In the genomic region with DNA sequence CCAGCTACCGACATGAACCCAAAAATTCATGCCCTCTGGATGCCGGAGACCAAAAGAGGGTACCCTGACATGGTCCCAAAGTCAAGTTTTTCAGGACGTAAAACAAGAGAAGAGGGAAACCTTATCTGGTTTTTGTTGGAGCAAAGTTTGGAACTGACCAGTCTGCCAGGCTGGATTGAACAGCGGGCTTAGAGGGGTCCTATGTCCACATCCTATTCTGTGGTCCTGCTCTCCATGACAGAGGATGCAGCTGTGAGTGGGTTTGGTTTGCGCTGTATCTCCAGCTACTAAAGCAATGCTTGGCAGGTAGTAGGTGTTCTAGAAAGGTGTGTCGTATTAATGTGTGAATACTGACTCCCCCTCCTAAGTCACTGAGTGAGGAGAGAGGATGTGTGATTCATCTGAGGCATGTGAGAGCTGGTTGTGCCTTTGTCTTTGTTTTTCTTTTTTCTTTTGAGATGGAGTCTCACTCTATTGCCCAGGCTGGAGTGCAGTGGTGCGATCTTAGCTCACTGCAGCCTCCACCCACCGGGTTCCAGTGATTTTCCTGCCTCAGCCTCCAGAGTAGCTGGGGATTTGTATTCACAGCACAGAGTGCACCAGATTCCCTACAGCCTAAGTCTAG, we compare ENCODE assay signal across 23 cellular contexts. TPM values are rescaled to one million over a fixed set of nuclear protein-coding genes. Genes with fewer than 3 reads are reported as not detected.
A peak's percentile ranks its signal among the peaks of the same experiment; 100 is the strongest.
DNase-seq lines count a peak whose midpoint lies in the region; ATAC-seq and TF ChIP-seq lines count a peak whose summit lies in the region.
"Had no signal": no experiment of that assay in that cellular context is flagged by ENCODE, and none has a peak within 500 bp of the region (broad histone marks: within the 10 kb centered on the region; RNA-seq: fewer than 3 reads in every experiment).

No MANE protein-coding gene starts in this region.

- no peak for DNase-seq in activated naive CD8-positive, alpha-beta T cell treated with anti-CD3 and anti-CD28 coated beads, Interleukin-2, amount 50 U/mL, for 24 hours
- no peak for DNase-seq in activated naive CD8-positive, alpha-beta T cell treated with anti-CD3 and anti-CD28 coated beads for 36 hours
- DNase-seq in WTC11 (ENCODE audit: low spot score) (no peak), putamen (ENCODE audit: low spot score) (peak; percentile 74)
- DNase-seq: activated CD4-positive, alpha-beta T cell treated with anti-CD3 and anti-CD28 coated beads, Interleukin-2, amount 10 ng/mL, durations not matched to agents 24 days and 14 days; aorta; C1 segment of cervical spinal cord; colonic mucosa; HCEC 1CT; KG1; NCI-H2029; NCI-H446 treated with DMSO at 0.1 percent for 48 hours; SW 1271 had no signal

- POLR2A ChIA-PET in WTC11 (lab: Charles Lee) = no interaction called here

- CTCF ChIA-PET in WTC11 (lab: Charles Lee) = interaction anchor here (0.6 to 2.0 kb wide), 3 partner anchors 52 to 312 kb away, joined by 3 to 5 read pairs (median 4); no protein-coding TSS in a partner anchor

- peaks cover 5% of the 10 kb centered on the region for H3K4me1 Mint-ChIP-seq in activated naive CD8-positive, alpha-beta T cell treated with anti-CD3 and anti-CD28 coated beads, Interleukin-2, amount 50 U/mL, for 24 hours
- H3K4me1 Mint-ChIP-seq in activated naive CD8-positive, alpha-beta T cell treated with anti-CD3 and anti-CD28 coated beads for 36 hours = peaks cover 14% of the 10 kb centered on the region
- peaks cover 56% of the 10 kb centered on the region for H3K4me1 Mint-ChIP-seq in WTC11

- H3K36me3 Mint-ChIP-seq in activated naive CD8-positive, alpha-beta T cell treated with anti-CD3 and anti-CD28 coated beads, Interleukin-2, amount 50 U/mL, for 24 hours (ENCODE audit: low read depth) = peaks cover 63% of the 10 kb centered on the region
- H3K36me3 Mint-ChIP-seq in activated naive CD8-positive, alpha-beta T cell treated with anti-CD3 and anti-CD28 coated beads for 36 hours = peaks cover 40% of the 10 kb centered on the region
- H3K36me3 Mint-ChIP-seq in WTC11 = peaks cover 37% of the 10 kb centered on the region

- H3K4me3 Mint-ChIP-seq in activated naive CD8-positive, alpha-beta T cell treated with anti-CD3 and anti-CD28 coated beads, Interleukin-2, amount 50 U/mL, for 24 hours = no peak overlapping the region
- no peak overlapping the region for H3K4me3 Mint-ChIP-seq in activated naive CD8-positive, alpha-beta T cell treated with anti-CD3 and anti-CD28 coated beads for 36 hours
- no peak overlapping the region for H3K4me3 Mint-ChIP-seq in WTC11
- H3K4me3 Mint-ChIP-seq: activated CD4-positive, alpha-beta T cell treated with anti-CD3 and anti-CD28 coated beads, Interleukin-2, amount 10 ng/mL, durations not matched to agents 24 days and 14 days had no signal

- H3K27me3 Mint-ChIP-seq in activated naive CD8-positive, alpha-beta T cell treated with anti-CD3 and anti-CD28 coated beads, Interleukin-2, amount 50 U/mL, for 24 hours = no peaks in the 10 kb centered on the region
- H3K27me3 Mint-ChIP-seq in activated naive CD8-positive, alpha-beta T cell treated with anti-CD3 and anti-CD28 coated beads for 36 hours = no peaks in the 10 kb centered on the region
- H3K27me3 Mint-ChIP-seq in WTC11 (ENCODE audit: low read depth) = no peaks in the 10 kb centered on the region
- H3K27me3 Mint-ChIP-seq: activated CD4-positive, alpha-beta T cell treated with anti-CD3 and anti-CD28 coated beads, Interleukin-2, amount 10 ng/mL, durations not matched to agents 24 days and 14 days had no signal

- H3K27ac Mint-ChIP-seq in activated naive CD8-positive, alpha-beta T cell treated with anti-CD3 and anti-CD28 coated beads, Interleukin-2, amount 50 U/mL, for 24 hours = no peak overlapping the region
- no peak overlapping the region for H3K27ac Mint-ChIP-seq in activated naive CD8-positive, alpha-beta T cell treated with anti-CD3 and anti-CD28 coated beads for 36 hours
- H3K27ac Mint-ChIP-seq in WTC11 = peak overlapping the region; percentile 100
- H3K27ac Mint-ChIP-seq: activated CD4-positive, alpha-beta T cell treated with anti-CD3 and anti-CD28 coated beads, Interleukin-2, amount 10 ng/mL, durations not matched to agents 24 days and 14 days had no signal

- no peaks in the 10 kb centered on the region for H3K9me3 Mint-ChIP-seq in activated naive CD8-positive, alpha-beta T cell treated with anti-CD3 and anti-CD28 coated beads, Interleukin-2, amount 50 U/mL, for 24 hours
- H3K9me3 Mint-ChIP-seq in activated naive CD8-positive, alpha-beta T cell treated with anti-CD3 and anti-CD28 coated beads for 36 hours = no peaks in the 10 kb centered on the region
- H3K9me3 Mint-ChIP-seq in WTC11 = peaks cover 4% of the 10 kb centered on the region; the same call in 1 of the 2 replicates
- H3K9me3 Mint-ChIP-seq: activated CD4-positive, alpha-beta T cell treated with anti-CD3 and anti-CD28 coated beads, Interleukin-2, amount 10 ng/mL, durations not matched to agents 24 days and 14 days had no signal

- ATAC-seq in activated naive CD8-positive, alpha-beta T cell treated with anti-CD3 and anti-CD28 coated beads, Interleukin-2, amount 50 U/mL, for 24 hours = peak; percentile 7
- no peak for ATAC-seq in WTC11
- peak; percentile 92 for ATAC-seq in esophagus mucosa
- no peak for ATAC-seq in HG02973 (IDR thresholded peaks at IDR 0.05; ENCODE audit: unreplicated experiment)
- ATAC-seq in HG02623 (IDR thresholded peaks at IDR 0.05; ENCODE audit: unreplicated experiment) = no peak
- no peak for ATAC-seq in HG03439 (IDR thresholded peaks at IDR 0.05; ENCODE audit: unreplicated experiment)
- ATAC-seq: A549, GM12878, left lobe of liver had no signal

- no peak for TF ChIP-seq CTCF in WTC11 (IDR thresholded peaks at IDR 0.05)

TF ChIP-seq in WTC11, 78 proteins besides CTCF, POLR2A, EP300 and RAD21:
- no peak for TF ChIP-seq ELF4 (CRISPR knock-in tag; IDR thresholded peaks at IDR 0.05; ENCODE audit: low read depth)
- peak; percentile 81 for TF ChIP-seq ZNF121 (CRISPR knock-in tag; IDR thresholded peaks at IDR 0.05)

RNA-seq across cellular contexts. Expression of gene PMM2, which starts 31.0 kb away (rescaled TPM):
- total RNA-seq in activated naive CD8-positive, alpha-beta T cell treated with anti-CD3 and anti-CD28 coated beads for 36 hours = 10 to 100 TPM; 59.0 to 59.8 TPM
- 43.5 to 53.8 TPM (median 46.1 TPM) in 3 replicates for total RNA-seq in WTC11 (2021)
- total RNA-seq in esophagus mucosa = 35.2 TPM

RNA-seq across cellular contexts. Expression of gene TMEM186, which starts 31.2 kb away (rescaled TPM):
- 10 to 100 TPM; 14.4 to 15.1 TPM for total RNA-seq in activated naive CD8-positive, alpha-beta T cell treated with anti-CD3 and anti-CD28 coated beads for 36 hours
- 13.9 to 17.8 TPM (median 14.6 TPM) in 3 replicates for total RNA-seq in WTC11 (2021)
- 6.6 TPM for total RNA-seq in esophagus mucosa

RNA-seq across cellular contexts. Expression of gene CARHSP1, which starts 40.2 kb away (rescaled TPM):
- total RNA-seq in activated naive CD8-positive, alpha-beta T cell treated with anti-CD3 and anti-CD28 coated beads for 36 hours = 10 to 100 TPM; 65.2 to 66.4 TPM
- 260 to 271 TPM (median 261 TPM) in 3 replicates for total RNA-seq in WTC11 (2021)
- 161 TPM for total RNA-seq in esophagus mucosa

RNA-seq across cellular contexts. Expression of gene LITAFD, which starts 53.5 kb away (rescaled TPM):
- total RNA-seq in activated naive CD8-positive, alpha-beta T cell treated with anti-CD3 and anti-CD28 coated beads for 36 hours = not detected
- total RNA-seq in WTC11 (2021) = not detected in 3 replicates
- not detected for total RNA-seq in esophagus mucosa
- total RNA-seq: activated CD4-positive, alpha-beta T cell treated with anti-CD3 and anti-CD28 coated beads, Interleukin-2, amount 10 ng/mL, durations not matched to agents 24 days and 14 days; aorta; colonic mucosa; GM12878; left lobe of liver; mucosa of gallbladder; RPMI7951; temporal lobe had no signal

Comparison
In these comparisons a context has a peak if more than half of its experiments do, and no peak if none do; other contexts are left out.
1. ATAC-seq: peak in activated naive CD8-positive, alpha-beta T cell treated with anti-CD3 and anti-CD28 coated beads, Interleukin-2, amount 50 U/mL, for 24 hours (single experiment) and esophagus mucosa (single experiment); none in WTC11 (single experiment), HG02973 (single experiment), HG02623 (single experiment) and HG03439 (single experiment).